ENCODE assay signal across 27 cellular contexts in the genomic region with DNA sequence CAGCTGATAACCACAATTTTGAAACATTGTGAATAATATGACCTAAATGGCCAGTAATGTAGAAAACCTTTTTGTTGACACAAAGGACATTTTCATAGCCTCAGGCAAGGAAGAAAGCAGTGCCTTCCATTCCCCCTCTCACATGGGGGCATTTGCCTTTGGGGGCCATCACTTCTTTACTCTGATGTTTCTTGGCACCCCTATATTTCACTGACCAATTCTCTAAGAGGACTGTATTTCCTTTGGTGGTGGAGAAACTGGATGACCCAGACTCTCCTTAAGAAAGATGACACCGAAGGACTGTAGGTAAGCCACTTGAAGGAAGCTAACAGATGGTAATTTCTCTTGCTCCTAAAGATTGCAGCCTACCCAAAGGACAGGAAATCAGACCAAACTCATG.
"Had no signal": no experiment of that assay in that cellular context is flagged by ENCODE, and none has a peak within 500 bp of the region (broad histone marks: within the 10 kb centered on the region; RNA-seq: fewer than 3 reads in every experiment).

No MANE protein-coding gene starts in this region.

- H3K36me3 ChIP-seq: gastrocnemius medialis, pancreas, prostate gland, sigmoid colon, stomach, thoracic aorta had no signal

- H3K27ac ChIP-seq: epithelial cell of prostate, pancreas, prostate gland, sigmoid colon, stomach, thoracic aorta had no signal

- DNase-seq: activated CD4-positive, alpha-beta T cell treated with anti-CD3 and anti-CD28 coated beads for 36 hours; activated CD4-positive, CD25-positive, alpha-beta regulatory T cell; activated CD8-positive, alpha-beta T cell treated with anti-CD3 and anti-CD28 coated beads, Interleukin-2, amount 10 ng/mL, durations not matched to agents 7 days and 5 days; activated naive CD4-positive, alpha-beta T cell; activated T-cell treated with anti-CD3 and anti-CD28 coated beads for 4 hours; activated T-cell treated with anti-CD3 and anti-CD28 coated beads, Interleukin-2, amount 50 U/mL, for 72 hours; aorta; effector CD4-positive, alpha-beta T cell; gastrocnemius medialis; glutamatergic neuron; left colon; midbrain; naive thymus-derived CD8-positive, alpha-beta T cell; nucleus accumbens; pancreas; retina; sigmoid colon; stimulated activated CD4-positive, alpha-beta T cell treated with anti-CD3 and anti-CD28 coated beads, Interleukin-1b, Interleukin-23, amount 100 ng/mL, for 48 hours; stimulated activated CD4-positive, alpha-beta T cell treated with anti-CD3 and anti-CD28 coated beads, Interleukin-4, amount 100 ng/mL, for 4 hours; stimulated activated CD8-positive, alpha-beta memory T cell treated with anti-CD3 and anti-CD28 coated beads, Interleukin-4, amount 100 ng/mL, for 48 hours; stimulated activated naive B cell treated with anti-CD40 and anti-IgM and Interleukin-4, amounts not matched to agents 10 μg/mL and 1 μg/mL and 100 μg/mL, for 72 hours; stomach had no signal

- H3K9me3 ChIP-seq: gastrocnemius medialis, pancreas, prostate gland, sigmoid colon, stomach, thoracic aorta had no signal

- H3K4me3 ChIP-seq: gastrocnemius medialis, pancreas, prostate gland, sigmoid colon, smooth muscle cell, stomach, thoracic aorta had no signal

- H3K27me3 ChIP-seq: gastrocnemius medialis, pancreas, sigmoid colon, stomach had no signal

- ATAC-seq: activated CD4-positive, alpha-beta T cell treated with anti-CD3 and anti-CD28 coated beads for 36 hours; activated CD8-positive, alpha-beta T cell treated with anti-CD3 and anti-CD28 coated beads, Interleukin-2, amount 10 ng/mL, durations not matched to agents 7 days and 5 days; activated naive CD4-positive, alpha-beta T cell treated with anti-CD3 and anti-CD28 coated beads, Interleukin-2, amount 50 U/mL, for 72 hours; activated T-cell treated with anti-CD3 and anti-CD28 coated beads, Interleukin-2, amount 50 U/mL, for 72 hours; gastrocnemius medialis; left colon; naive thymus-derived CD8-positive, alpha-beta T cell; pancreas; stimulated activated naive B cell treated with anti-CD40 and anti-IgM and Interleukin-4, amounts not matched to agents 10 μg/mL and 1 μg/mL and 100 μg/mL, for 72 hours had no signal

- H3K4me1 ChIP-seq: pancreas, prostate gland had no signal

- H3K4me2 ChIP-seq: smooth muscle cell had no signal
